Comparison of ENCODE assay signal across 1 cellular context in genomic region chr12:18750087-18750486, GRCh38.
TF ChIP-seq lines count a peak whose summit lies in the region.

No MANE protein-coding gene starts in this region.

TF ChIP-seq in IMR-90, 13 proteins besides CTCF, POLR2A, EP300 and RAD21 (continued from another document):
- TF ChIP-seq CHD1 (IDR thresholded peaks at IDR 0.05; ENCODE audit: low read depth, low read length) (no peak), CEBPB (IDR thresholded peaks at IDR 0.05; ENCODE audit: low read depth, low read length) (no peak), FOS (IDR thresholded peaks at IDR 0.05; ENCODE audit: low read depth, low read length) (no peak), MXI1 (IDR thresholded peaks at IDR 0.05; ENCODE audit: borderline replicate concordance, low read depth, low read length) (no peak), MAFK (IDR thresholded peaks at IDR 0.05; ENCODE audit: low read depth, low read length) (no peak), RCOR1 (IDR thresholded peaks at IDR 0.05; ENCODE audit: insufficient replicate concordance, low read length) (no peak), SMC3 (IDR thresholded peaks at IDR 0.05; ENCODE audit: low read depth, low read length) (no peak)
